29 cellular contexts compared by ENCODE assay signal in genomic region chr9:89112243-89112642, GRCh38.
"Had no signal": no experiment of that assay in that cellular context is flagged by ENCODE, and none has a peak within 500 bp of the region (broad histone marks: within the 10 kb centered on the region; RNA-seq: fewer than 3 reads in every experiment).

No MANE protein-coding gene starts in this region.

- H3K4me1 ChIP-seq: neural progenitor cell, parathyroid adenoma, psoas muscle, right lobe of liver, sigmoid colon, stomach, suprapubic skin, testis, tibial artery, transverse colon, upper lobe of right lung, uterus had no signal

- H3K4me1 Mint-ChIP-seq: nephron; stimulated activated effector memory CD8-positive, alpha-beta T cell treated with anti-CD3 and anti-CD28 coated beads, Interleukin-12 subunit alpha, Interleukin-12 subunit beta, amount 100 ng/mL, for 72 hours; stimulated activated naive B cell treated with anti-CD40 and anti-IgM and Interleukin-4, amounts not matched to agents 10 μg/mL and 1 μg/mL and 100 μg/mL, for 72 hours had no signal

- H3K4me3 ChIP-seq: neural progenitor cell, ovary, psoas muscle, right lobe of liver, sigmoid colon, stomach, suprapubic skin, testis, tibial artery, transverse colon, upper lobe of right lung, uterus had no signal

- H3K27ac ChIP-seq: neural progenitor cell, ovary, parathyroid adenoma, psoas muscle, right lobe of liver, sigmoid colon, stomach, suprapubic skin, testis, tibial artery, transverse colon, upper lobe of right lung, uterus had no signal

- H3K9me3 Mint-ChIP-seq: nephron; stimulated activated effector memory CD8-positive, alpha-beta T cell treated with anti-CD3 and anti-CD28 coated beads, Interleukin-12 subunit alpha, Interleukin-12 subunit beta, amount 100 ng/mL, for 72 hours; stimulated activated naive CD8-positive, alpha-beta T cell treated with anti-CD3 and anti-CD28 coated beads, Interleukin-15, Interleukin-2, amounts not matched to agents 100 ng/mL and 50 ng/mL, for 24 hours; type B pancreatic cell had no signal

- H3K9me3 ChIP-seq: ovary, psoas muscle, right lobe of liver, sigmoid colon, stomach, suprapubic skin, testis, tibial artery, transverse colon, upper lobe of right lung, uterus had no signal

- H3K36me3 Mint-ChIP-seq: natural killer cell; stimulated activated effector memory CD8-positive, alpha-beta T cell treated with anti-CD3 and anti-CD28 coated beads, Interleukin-12 subunit alpha, Interleukin-12 subunit beta, amount 100 ng/mL, for 72 hours; stimulated activated naive B cell treated with anti-CD40 and anti-IgM and Interleukin-4, amounts not matched to agents 10 μg/mL and 1 μg/mL and 100 μg/mL, for 72 hours; type B pancreatic cell had no signal

- DNase-seq: natural killer cell; occipital lobe; ovary; posterior cingulate gyrus; psoas muscle; right cardiac atrium; right lobe of liver; sigmoid colon; small intestine; stimulated activated CD4-positive, alpha-beta T cell treated with anti-CD3 and anti-CD28 coated beads, Interleukin-15, amount 100 ng/mL, for 24 hours; stimulated activated CD4-positive, alpha-beta T cell treated with anti-CD3 and anti-CD28 coated beads, Interleukin-2, amount 100 ng/mL, for 24 hours; stimulated activated CD4-positive, alpha-beta T cell treated with anti-CD3 and anti-CD28 coated beads, Interleukin-2, amount 100 ng/mL, for 48 hours; stimulated activated CD4-positive, alpha-beta T cell treated with anti-CD3 and anti-CD28 coated beads, Interleukin-4, amount 100 ng/mL, for 24 hours; stimulated activated naive B cell treated with anti-CD40 and anti-IgM and Interleukin-4, amounts not matched to agents 10 μg/mL and 1 μg/mL and 100 μg/mL, for 72 hours; stimulated activated naive CD4-positive, alpha-beta T cell treated with Interleukin-2 at 50 U/mL for 16 hours; stomach; testis; tibial artery; transverse colon; upper lobe of right lung; uterus had no signal

- H3K27me3 Mint-ChIP-seq: progenitor cell of endocrine pancreas had no signal

- H3K27me3 ChIP-seq: neural progenitor cell, ovary, right lobe of liver, sigmoid colon, stomach, suprapubic skin, testis, tibial artery, transverse colon, upper lobe of right lung, uterus had no signal

- H3K27ac Mint-ChIP-seq: natural killer cell; nephron; neural progenitor cell; progenitor cell of endocrine pancreas; stimulated activated effector memory CD8-positive, alpha-beta T cell treated with anti-CD3 and anti-CD28 coated beads, Interleukin-12 subunit alpha, Interleukin-12 subunit beta, amount 100 ng/mL, for 72 hours; stimulated activated naive B cell treated with anti-CD40 and anti-IgM and Interleukin-4, amounts not matched to agents 10 μg/mL and 1 μg/mL and 100 μg/mL, for 72 hours; stimulated activated naive CD8-positive, alpha-beta T cell treated with anti-CD3 and anti-CD28 coated beads, Interleukin-15, Interleukin-2, amounts not matched to agents 100 ng/mL and 50 ng/mL, for 24 hours; type B pancreatic cell had no signal

- H3K36me3 ChIP-seq: neural progenitor cell, ovary, right lobe of liver, sigmoid colon, stomach, suprapubic skin, tibial artery, transverse colon, upper lobe of right lung, uterus had no signal

- H3K4me3 Mint-ChIP-seq: natural killer cell; nephron; neural progenitor cell; stimulated activated effector memory CD8-positive, alpha-beta T cell treated with anti-CD3 and anti-CD28 coated beads, Interleukin-12 subunit alpha, Interleukin-12 subunit beta, amount 100 ng/mL, for 72 hours; stimulated activated naive B cell treated with anti-CD40 and anti-IgM and Interleukin-4, amounts not matched to agents 10 μg/mL and 1 μg/mL and 100 μg/mL, for 72 hours; stimulated activated naive CD8-positive, alpha-beta T cell treated with anti-CD3 and anti-CD28 coated beads, Interleukin-15, Interleukin-2, amounts not matched to agents 100 ng/mL and 50 ng/mL, for 24 hours; type B pancreatic cell had no signal
